1 cellular context compared by ENCODE assay signal in the genomic region with DNA sequence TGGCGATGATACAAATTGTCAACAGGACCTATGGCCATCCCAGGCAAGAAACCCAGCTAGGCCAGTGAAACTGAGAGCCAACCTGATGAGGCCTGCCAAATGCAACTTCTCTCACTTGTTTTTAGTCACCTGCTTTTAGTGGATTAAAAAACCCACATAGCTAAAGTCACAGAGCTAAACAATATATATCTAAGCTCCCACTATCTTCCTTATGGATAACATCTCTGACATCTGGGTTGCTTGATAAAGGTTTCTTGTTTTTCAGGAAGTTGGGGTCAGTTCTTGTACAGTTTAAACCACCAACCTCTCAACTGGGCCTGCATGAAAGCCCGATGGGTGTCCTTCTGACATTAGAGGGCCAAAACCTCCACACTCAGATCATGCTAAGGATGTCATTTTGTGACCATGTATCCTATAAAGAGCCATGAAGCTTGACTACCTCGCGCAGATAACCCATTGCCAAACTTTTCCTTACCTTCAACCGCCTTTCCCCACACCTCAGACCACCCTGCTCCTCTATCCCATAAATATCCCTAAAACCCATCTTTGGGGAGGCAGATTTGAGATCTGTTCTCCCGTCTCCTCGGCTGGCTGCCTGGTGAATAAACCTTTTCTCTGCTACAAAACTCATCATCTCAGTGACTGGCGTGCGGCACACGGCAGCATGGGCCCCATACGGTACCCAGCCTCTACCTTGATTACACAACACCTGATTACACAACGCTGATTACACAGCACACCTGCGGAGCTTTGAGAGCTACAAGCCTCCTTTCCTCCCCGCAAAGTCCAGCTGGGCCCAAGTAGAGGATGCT.
TF ChIP-seq lines count a peak whose summit lies in the region.

No MANE protein-coding gene starts in this region.

TF ChIP-seq in K562, 482 proteins besides CTCF, POLR2A, EP300 and RAD21 (continued from another document and continues in another):
- TF ChIP-seq SRSF9 (IDR thresholded peaks at IDR 0.05; ENCODE audit: borderline replicate concordance, low read depth, low read length) (no peak), NCOA6 (IDR thresholded peaks at IDR 0.05) (no peak), ZNF830 (CRISPR knock-in tag; IDR thresholded peaks at IDR 0.05) (no peak), SAFB (IDR thresholded peaks at IDR 0.05; ENCODE audit: borderline replicate concordance, low read depth, low read length) (no peak), SIN3A (IDR thresholded peaks at IDR 0.05; ENCODE audit: borderline replicate concordance in 2 of 2, control insufficient read depth in 1 of 2, low read depth in 2 of 2, low read length in 2 of 2) (no peak), ELF2 (CRISPR knock-in tag; IDR thresholded peaks at IDR 0.05) (no peak), KDM4B (IDR thresholded peaks at IDR 0.05; ENCODE audit: borderline replicate concordance in 2 of 2, low read depth in 1 of 2) (no peak), MTF1 (CRISPR knock-in tag; IDR thresholded peaks at IDR 0.05; ENCODE audit: borderline replicate concordance) (no peak), SMARCA4 (IDR thresholded peaks at IDR 0.05) (peak; percentile 83), CSDE1 (IDR thresholded peaks at IDR 0.05) (0 out of 4 replicates have a peak, but pooled peaks of 1 of the 2 experiments have one; percentile 19), KDM1A (IDR thresholded peaks at IDR 0.05) (peak in 1 of 2 experiments; percentile 8; a peak in 1 of 4 replicates), CEBPG (CRISPR knock-in tag; IDR thresholded peaks at IDR 0.05) (peak; percentile 82), CEBPG (tag; conservative IDR thresholded peaks at IDR 0.05 in 1 of 2, IDR thresholded peaks at IDR 0.05 in 1 of 2) (peak; percentile 86 to 94), ZNF644 (tag; IDR thresholded peaks at IDR 0.05; ENCODE audit: low read depth) (peak; percentile 83; the same call in 1 of the 2 replicates), NFXL1 (CRISPR knock-in tag; IDR thresholded peaks at IDR 0.05) (peak; percentile 65; the same call in 1 of the 2 replicates), NFE2 (IDR thresholded peaks at IDR 0.05; ENCODE audit: low read depth) (no peak), RBM22 (IDR thresholded peaks at IDR 0.05; ENCODE audit: low read depth, low read length, poor library complexity, severe bottlenecking) (no peak), ZNF282 (CRISPR knock-in tag; IDR thresholded peaks at IDR 0.05) (no peak), HNRNPLL (IDR thresholded peaks at IDR 0.05; ENCODE audit: low read depth, low read length, poor library complexity, severe bottlenecking) (no peak), PHB (CRISPR knock-in tag; IDR thresholded peaks at IDR 0.05) (no peak), SIX5 (IDR thresholded peaks at IDR 0.05; ENCODE audit: borderline replicate concordance in 1 of 2, insufficient read depth in 1 of 2, low read depth in 1 of 2, low read length in 2 of 2) (no peak), ZNF174 (CRISPR knock-in tag; IDR thresholded peaks at IDR 0.05) (no peak), KLF10 (CRISPR knock-in tag; IDR thresholded peaks at IDR 0.05) (no peak), MCM7 (IDR thresholded peaks at IDR 0.05) (no peak), ZNF57 (CRISPR knock-in tag; IDR thresholded peaks at IDR 0.05) (no peak), TAL1 (IDR thresholded peaks at IDR 0.05) (peak; percentile 75), POLR3A (IDR thresholded peaks at IDR 0.05; ENCODE audit: borderline replicate concordance, extremely low read depth, insufficient read depth, insufficient read length) (no peak), POU5F1 (IDR thresholded peaks at IDR 0.05; ENCODE audit: borderline replicate concordance, low read depth, low read length, partially characterized antibody) (no peak), HEY1 (CRISPR knock-in tag; IDR thresholded peaks at IDR 0.05; ENCODE audit: borderline replicate concordance) (no peak; the same call in 1 of the 2 replicates), CAMTA2 (CRISPR knock-in tag; conservative IDR thresholded peaks at IDR 0.05) (no peak), KLF1 (tag; IDR thresholded peaks at IDR 0.05) (no peak), TCF3 (CRISPR knock-in tag; IDR thresholded peaks at IDR 0.05) (peak; percentile 69), IRF2 (CRISPR knock-in tag; IDR thresholded peaks at IDR 0.05) (no peak), HDAC2 (IDR thresholded peaks at IDR 0.05) (0 out of 2 replicates have a peak, but pooled peaks have one; percentile 38), ZNF140 (CRISPR knock-in tag; IDR thresholded peaks at IDR 0.05) (no peak), HNRNPK (IDR thresholded peaks at IDR 0.05; ENCODE audit: low read depth, low read length, poor library complexity, severe bottlenecking) (no peak), RUNX1 (IDR thresholded peaks at IDR 0.05; ENCODE audit: low read depth) (no peak), MTA3 (IDR thresholded peaks at IDR 0.05; ENCODE audit: borderline replicate concordance) (no peak), NELFE (IDR thresholded peaks at IDR 0.05; ENCODE audit: insufficient read depth, insufficient read length) (no peak), ELF4 (CRISPR knock-in tag; IDR thresholded peaks at IDR 0.05) (no peak), ZNF232 (CRISPR knock-in tag; IDR thresholded peaks at IDR 0.05) (no peak), NBN (IDR thresholded peaks at IDR 0.05; ENCODE audit: low read depth) (peak; percentile 11; the same call in 1 of the 2 replicates), PTRF (tag; IDR thresholded peaks at IDR 0.05) (no peak), TOE1 (IDR thresholded peaks at IDR 0.05; ENCODE audit: borderline replicate concordance) (no peak), TOE1 (CRISPR knock-in tag; IDR thresholded peaks at IDR 0.05; ENCODE audit: borderline replicate concordance, low read depth) (0 out of 2 replicates have a peak, but pooled peaks have one; percentile 43)
- TF ChIP-seq, protein P1, sequence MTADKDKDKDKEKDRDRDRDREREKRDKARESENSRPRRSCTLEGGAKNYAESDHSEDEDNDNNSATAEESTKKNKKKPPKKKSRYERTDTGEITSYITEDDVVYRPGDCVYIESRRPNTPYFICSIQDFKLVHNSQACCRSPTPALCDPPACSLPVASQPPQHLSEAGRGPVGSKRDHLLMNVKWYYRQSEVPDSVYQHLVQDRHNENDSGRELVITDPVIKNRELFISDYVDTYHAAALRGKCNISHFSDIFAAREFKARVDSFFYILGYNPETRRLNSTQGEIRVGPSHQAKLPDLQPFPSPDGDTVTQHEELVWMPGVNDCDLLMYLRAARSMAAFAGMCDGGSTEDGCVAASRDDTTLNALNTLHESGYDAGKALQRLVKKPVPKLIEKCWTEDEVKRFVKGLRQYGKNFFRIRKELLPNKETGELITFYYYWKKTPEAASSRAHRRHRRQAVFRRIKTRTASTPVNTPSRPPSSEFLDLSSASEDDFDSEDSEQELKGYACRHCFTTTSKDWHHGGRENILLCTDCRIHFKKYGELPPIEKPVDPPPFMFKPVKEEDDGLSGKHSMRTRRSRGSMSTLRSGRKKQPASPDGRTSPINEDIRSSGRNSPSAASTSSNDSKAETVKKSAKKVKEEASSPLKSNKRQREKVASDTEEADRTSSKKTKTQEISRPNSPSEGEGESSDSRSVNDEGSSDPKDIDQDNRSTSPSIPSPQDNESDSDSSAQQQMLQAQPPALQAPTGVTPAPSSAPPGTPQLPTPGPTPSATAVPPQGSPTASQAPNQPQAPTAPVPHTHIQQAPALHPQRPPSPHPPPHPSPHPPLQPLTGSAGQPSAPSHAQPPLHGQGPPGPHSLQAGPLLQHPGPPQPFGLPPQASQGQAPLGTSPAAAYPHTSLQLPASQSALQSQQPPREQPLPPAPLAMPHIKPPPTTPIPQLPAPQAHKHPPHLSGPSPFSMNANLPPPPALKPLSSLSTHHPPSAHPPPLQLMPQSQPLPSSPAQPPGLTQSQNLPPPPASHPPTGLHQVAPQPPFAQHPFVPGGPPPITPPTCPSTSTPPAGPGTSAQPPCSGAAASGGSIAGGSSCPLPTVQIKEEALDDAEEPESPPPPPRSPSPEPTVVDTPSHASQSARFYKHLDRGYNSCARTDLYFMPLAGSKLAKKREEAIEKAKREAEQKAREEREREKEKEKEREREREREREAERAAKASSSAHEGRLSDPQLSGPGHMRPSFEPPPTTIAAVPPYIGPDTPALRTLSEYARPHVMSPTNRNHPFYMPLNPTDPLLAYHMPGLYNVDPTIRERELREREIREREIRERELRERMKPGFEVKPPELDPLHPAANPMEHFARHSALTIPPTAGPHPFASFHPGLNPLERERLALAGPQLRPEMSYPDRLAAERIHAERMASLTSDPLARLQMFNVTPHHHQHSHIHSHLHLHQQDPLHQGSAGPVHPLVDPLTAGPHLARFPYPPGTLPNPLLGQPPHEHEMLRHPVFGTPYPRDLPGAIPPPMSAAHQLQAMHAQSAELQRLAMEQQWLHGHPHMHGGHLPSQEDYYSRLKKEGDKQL (CRISPR knock-in tag; IDR thresholded peaks at IDR 0.05; ENCODE audit: borderline replicate concordance): peak; percentile 65; the same call in 1 of the 2 replicates
- TF ChIP-seq, protein P2, sequence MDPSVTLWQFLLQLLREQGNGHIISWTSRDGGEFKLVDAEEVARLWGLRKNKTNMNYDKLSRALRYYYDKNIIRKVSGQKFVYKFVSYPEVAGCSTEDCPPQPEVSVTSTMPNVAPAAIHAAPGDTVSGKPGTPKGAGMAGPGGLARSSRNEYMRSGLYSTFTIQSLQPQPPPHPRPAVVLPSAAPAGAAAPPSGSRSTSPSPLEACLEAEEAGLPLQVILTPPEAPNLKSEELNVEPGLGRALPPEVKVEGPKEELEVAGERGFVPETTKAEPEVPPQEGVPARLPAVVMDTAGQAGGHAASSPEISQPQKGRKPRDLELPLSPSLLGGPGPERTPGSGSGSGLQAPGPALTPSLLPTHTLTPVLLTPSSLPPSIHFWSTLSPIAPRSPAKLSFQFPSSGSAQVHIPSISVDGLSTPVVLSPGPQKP (CRISPR knock-in tag; IDR thresholded peaks at IDR 0.05): no peak
- TF ChIP-seq, protein P3, sequence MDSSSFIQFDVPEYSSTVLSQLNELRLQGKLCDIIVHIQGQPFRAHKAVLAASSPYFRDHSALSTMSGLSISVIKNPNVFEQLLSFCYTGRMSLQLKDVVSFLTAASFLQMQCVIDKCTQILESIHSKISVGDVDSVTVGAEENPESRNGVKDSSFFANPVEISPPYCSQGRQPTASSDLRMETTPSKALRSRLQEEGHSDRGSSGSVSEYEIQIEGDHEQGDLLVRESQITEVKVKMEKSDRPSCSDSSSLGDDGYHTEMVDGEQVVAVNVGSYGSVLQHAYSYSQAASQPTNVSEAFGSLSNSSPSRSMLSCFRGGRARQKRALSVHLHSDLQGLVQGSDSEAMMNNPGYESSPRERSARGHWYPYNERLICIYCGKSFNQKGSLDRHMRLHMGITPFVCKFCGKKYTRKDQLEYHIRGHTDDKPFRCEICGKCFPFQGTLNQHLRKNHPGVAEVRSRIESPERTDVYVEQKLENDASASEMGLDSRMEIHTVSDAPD (CRISPR knock-in tag; IDR thresholded peaks at IDR 0.05): no peak
- TF ChIP-seq, protein P4, sequence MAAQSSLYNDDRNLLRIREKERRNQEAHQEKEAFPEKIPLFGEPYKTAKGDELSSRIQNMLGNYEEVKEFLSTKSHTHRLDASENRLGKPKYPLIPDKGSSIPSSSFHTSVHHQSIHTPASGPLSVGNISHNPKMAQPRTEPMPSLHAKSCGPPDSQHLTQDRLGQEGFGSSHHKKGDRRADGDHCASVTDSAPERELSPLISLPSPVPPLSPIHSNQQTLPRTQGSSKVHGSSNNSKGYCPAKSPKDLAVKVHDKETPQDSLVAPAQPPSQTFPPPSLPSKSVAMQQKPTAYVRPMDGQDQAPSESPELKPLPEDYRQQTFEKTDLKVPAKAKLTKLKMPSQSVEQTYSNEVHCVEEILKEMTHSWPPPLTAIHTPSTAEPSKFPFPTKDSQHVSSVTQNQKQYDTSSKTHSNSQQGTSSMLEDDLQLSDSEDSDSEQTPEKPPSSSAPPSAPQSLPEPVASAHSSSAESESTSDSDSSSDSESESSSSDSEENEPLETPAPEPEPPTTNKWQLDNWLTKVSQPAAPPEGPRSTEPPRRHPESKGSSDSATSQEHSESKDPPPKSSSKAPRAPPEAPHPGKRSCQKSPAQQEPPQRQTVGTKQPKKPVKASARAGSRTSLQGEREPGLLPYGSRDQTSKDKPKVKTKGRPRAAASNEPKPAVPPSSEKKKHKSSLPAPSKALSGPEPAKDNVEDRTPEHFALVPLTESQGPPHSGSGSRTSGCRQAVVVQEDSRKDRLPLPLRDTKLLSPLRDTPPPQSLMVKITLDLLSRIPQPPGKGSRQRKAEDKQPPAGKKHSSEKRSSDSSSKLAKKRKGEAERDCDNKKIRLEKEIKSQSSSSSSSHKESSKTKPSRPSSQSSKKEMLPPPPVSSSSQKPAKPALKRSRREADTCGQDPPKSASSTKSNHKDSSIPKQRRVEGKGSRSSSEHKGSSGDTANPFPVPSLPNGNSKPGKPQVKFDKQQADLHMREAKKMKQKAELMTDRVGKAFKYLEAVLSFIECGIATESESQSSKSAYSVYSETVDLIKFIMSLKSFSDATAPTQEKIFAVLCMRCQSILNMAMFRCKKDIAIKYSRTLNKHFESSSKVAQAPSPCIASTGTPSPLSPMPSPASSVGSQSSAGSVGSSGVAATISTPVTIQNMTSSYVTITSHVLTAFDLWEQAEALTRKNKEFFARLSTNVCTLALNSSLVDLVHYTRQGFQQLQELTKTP (IDR thresholded peaks at IDR 0.05; ENCODE audit: low read depth in 1 of 2, partially characterized antibody in 2 of 2): no peak
- TF ChIP-seq, protein P5, sequence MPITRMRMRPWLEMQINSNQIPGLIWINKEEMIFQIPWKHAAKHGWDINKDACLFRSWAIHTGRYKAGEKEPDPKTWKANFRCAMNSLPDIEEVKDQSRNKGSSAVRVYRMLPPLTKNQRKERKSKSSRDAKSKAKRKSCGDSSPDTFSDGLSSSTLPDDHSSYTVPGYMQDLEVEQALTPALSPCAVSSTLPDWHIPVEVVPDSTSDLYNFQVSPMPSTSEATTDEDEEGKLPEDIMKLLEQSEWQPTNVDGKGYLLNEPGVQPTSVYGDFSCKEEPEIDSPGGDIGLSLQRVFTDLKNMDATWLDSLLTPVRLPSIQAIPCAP (CRISPR knock-in tag; IDR thresholded peaks at IDR 0.05; ENCODE audit: borderline replicate concordance): no peak
- TF ChIP-seq, protein P6, sequence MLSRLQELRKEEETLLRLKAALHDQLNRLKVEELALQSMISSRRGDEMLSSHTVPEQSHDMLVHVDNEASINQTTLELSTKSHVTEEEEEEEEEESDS (CRISPR knock-in tag; IDR thresholded peaks at IDR 0.05): no peak
- TF ChIP-seq, protein P7, sequence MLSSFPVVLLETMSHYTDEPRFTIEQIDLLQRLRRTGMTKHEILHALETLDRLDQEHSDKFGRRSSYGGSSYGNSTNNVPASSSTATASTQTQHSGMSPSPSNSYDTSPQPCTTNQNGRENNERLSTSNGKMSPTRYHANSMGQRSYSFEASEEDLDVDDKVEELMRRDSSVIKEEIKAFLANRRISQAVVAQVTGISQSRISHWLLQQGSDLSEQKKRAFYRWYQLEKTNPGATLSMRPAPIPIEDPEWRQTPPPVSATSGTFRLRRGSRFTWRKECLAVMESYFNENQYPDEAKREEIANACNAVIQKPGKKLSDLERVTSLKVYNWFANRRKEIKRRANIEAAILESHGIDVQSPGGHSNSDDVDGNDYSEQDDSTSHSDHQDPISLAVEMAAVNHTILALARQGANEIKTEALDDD (IDR thresholded peaks at IDR 0.05): peak; percentile 71
- TF ChIP-seq, protein P8, sequence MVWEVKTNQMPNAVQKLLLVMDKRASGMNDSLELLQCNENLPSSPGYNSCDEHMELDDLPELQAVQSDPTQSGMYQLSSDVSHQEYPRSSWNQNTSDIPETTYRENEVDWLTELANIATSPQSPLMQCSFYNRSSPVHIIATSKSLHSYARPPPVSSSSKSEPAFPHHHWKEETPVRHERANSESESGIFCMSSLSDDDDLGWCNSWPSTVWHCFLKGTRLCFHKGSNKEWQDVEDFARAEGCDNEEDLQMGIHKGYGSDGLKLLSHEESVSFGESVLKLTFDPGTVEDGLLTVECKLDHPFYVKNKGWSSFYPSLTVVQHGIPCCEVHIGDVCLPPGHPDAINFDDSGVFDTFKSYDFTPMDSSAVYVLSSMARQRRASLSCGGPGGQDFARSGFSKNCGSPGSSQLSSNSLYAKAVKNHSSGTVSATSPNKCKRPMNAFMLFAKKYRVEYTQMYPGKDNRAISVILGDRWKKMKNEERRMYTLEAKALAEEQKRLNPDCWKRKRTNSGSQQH (CRISPR knock-in tag; IDR thresholded peaks at IDR 0.05): peak; percentile 24; the same call in 1 of the 2 replicates
